ENCODE assay signal across 17 cellular contexts in genomic region chr7:88318196-88318595, GRCh38. TPM values are rescaled to one million over a fixed set of nuclear protein-coding genes. Genes with fewer than 3 reads are reported as not detected.
A peak's percentile ranks its signal among the peaks of the same experiment; 100 is the strongest.
DNase-seq lines count a peak whose midpoint lies in the region; ATAC-seq and TF ChIP-seq lines count a peak whose summit lies in the region.
"Had no signal": no experiment of that assay in that cellular context is flagged by ENCODE, and none has a peak within 500 bp of the region (broad histone marks: within the 10 kb centered on the region; RNA-seq: fewer than 3 reads in every experiment).

No MANE protein-coding gene starts in this region.

- DNase-seq in mammary epithelial cell, result peak; percentile 77
- DNase-seq in breast epithelium (ENCODE audit: low spot score in 2 of 2), result no peak
- peak; percentile 35 to 38 for DNase-seq in trophoblast cell
- no peak for DNase-seq in epidermal melanocyte (ENCODE audit: insufficient read length, low spot score)
- no peak for DNase-seq in activated CD4-positive, alpha-beta T cell treated with anti-CD3 and anti-CD28 coated beads, Interleukin-2, amount 10 ng/mL, durations not matched to agents 7 days and 5 days
- no peak for DNase-seq in NCI-H82 treated with DMSO at 0.1 percent for 48 hours (lab: John Stamatoyannopoulos, UW; ENCODE audit: unreplicated experiment)
- DNase-seq: Calu3; CD8-positive, alpha-beta T cell; DMS79 treated with DMSO at 0.1 percent for 48 hours; GF-D8; GOT3; H9 had no signal

- no peak overlapping the region for H2BK120ac ChIP-seq in trophoblast cell (ENCODE audit: insufficient read depth, low read length, poor library complexity)

- in situ Hi-C loops in mammary epithelial cell (cut with MboI; ENCODE audit: low sequenced_read_pairs in 2 of 2), result no loop called here

- no peak overlapping the region for H3K23ac ChIP-seq in trophoblast cell (ENCODE audit: low read length)

- peak overlapping the region; percentile 46 for H3K27ac ChIP-seq in mammary epithelial cell (ENCODE audit: insufficient read depth, low read depth, low read length)
- no peak overlapping the region for H3K27ac ChIP-seq in breast epithelium
- H3K27ac ChIP-seq in trophoblast cell (ENCODE audit: low read depth, low read length), result no peak overlapping the region
- H3K27ac ChIP-seq: 22Rv1, A549, BLaER1 had no signal

- H4K12ac ChIP-seq in trophoblast cell (ENCODE audit: low read depth, low read length), result no peak overlapping the region

- 26% methylated on average over 2 of the region's 2 CpGs for WGBS in mammary epithelial cell (ENCODE audit: low coverage, missing lambda C conversion rate)
- no CpG with 5 or more reads among the region's 2 CpGs for WGBS in trophoblast cell (ENCODE audit: extremely low coverage, insufficient coverage, insufficient read length)

- no peak for TF ChIP-seq CTCF in mammary epithelial cell (conservative IDR thresholded peaks at IDR 0.05 in 1 of 2, IDR thresholded peaks at IDR 0.05 in 1 of 2; ENCODE audit: extremely low read depth in 1 of 2, insufficient read depth in 1 of 2, low read depth in 1 of 2, low read length in 2 of 2)
- TF ChIP-seq CTCF in breast epithelium (IDR thresholded peaks at IDR 0.05), result no peak

- H3K9me3 Mint-ChIP-seq in activated CD4-positive, alpha-beta T cell treated with anti-CD3 and anti-CD28 coated beads, Interleukin-2, amount 10 ng/mL, durations not matched to agents 7 days and 5 days, result no peaks in the 10 kb centered on the region
- H3K9me3 Mint-ChIP-seq: CD8-positive, alpha-beta T cell; H9 had no signal

- no peak overlapping the region for H3K27ac Mint-ChIP-seq in activated CD4-positive, alpha-beta T cell treated with anti-CD3 and anti-CD28 coated beads, Interleukin-2, amount 10 ng/mL, durations not matched to agents 7 days and 5 days
- H3K27ac Mint-ChIP-seq: CD8-positive, alpha-beta T cell; H9 had no signal

- no peak overlapping the region for H4K91ac ChIP-seq in trophoblast cell (ENCODE audit: low read depth, low read length)

- no peak overlapping the region for H3K14ac ChIP-seq in trophoblast cell (ENCODE audit: low read length)

- no peaks in the 10 kb centered on the region for H3K79me1 ChIP-seq in trophoblast cell (ENCODE audit: low read length)

- dilution Hi-C loops in mammary epithelial cell (cut with HindIII; ENCODE audit: low sequenced_read_pairs), result no loop called here

- no peaks in the 10 kb centered on the region for H3K79me2 ChIP-seq in mammary epithelial cell (ENCODE audit: insufficient read depth, low read length)
- H3K79me2 ChIP-seq in trophoblast cell (ENCODE audit: control insufficient read depth, insufficient read depth, low read length, poor library complexity), result no peaks in the 10 kb centered on the region

- no TSS peak for BruUV-seq in mammary epithelial cell (replicated peaks; lab: Mats Ljungman, UMichigan)

- no peaks in the 10 kb centered on the region for H3K36me3 ChIP-seq in mammary epithelial cell (ENCODE audit: insufficient read depth, low read length)
- H3K36me3 ChIP-seq in breast epithelium, result no peaks in the 10 kb centered on the region
- H3K36me3 ChIP-seq in trophoblast cell (ENCODE audit: control insufficient read depth in 1 of 2, insufficient read depth in 2 of 2, low read length in 2 of 2), result no peaks in the 10 kb centered on the region
- H3K36me3 ChIP-seq: BLaER1 had no signal

- H3K4me1 Mint-ChIP-seq in activated CD4-positive, alpha-beta T cell treated with anti-CD3 and anti-CD28 coated beads, Interleukin-2, amount 10 ng/mL, durations not matched to agents 7 days and 5 days, result no peaks in the 10 kb centered on the region

- H3K18ac ChIP-seq in trophoblast cell (ENCODE audit: low read length), result no peak overlapping the region

- no peaks in the 10 kb centered on the region for H4K20me1 ChIP-seq in mammary epithelial cell (ENCODE audit: insufficient read depth, low read length)
- H4K20me1 ChIP-seq: BLaER1 had no signal

- intact Hi-C loops in mammary epithelial cell (cut with micrococcal nuclease) (loop anchor here (10.0 kb wide), 1 partner anchor 63 kb away; no protein-coding TSS in a partner anchor), breast epithelium (cut with DNase I; ENCODE audit: low total_unique reads) (no loop called here)

- TF ChIP-seq POLR2A in breast epithelium (IDR thresholded peaks at IDR 0.05), result no peak

- H3K27me3 Mint-ChIP-seq in activated CD4-positive, alpha-beta T cell treated with anti-CD3 and anti-CD28 coated beads, Interleukin-2, amount 10 ng/mL, durations not matched to agents 7 days and 5 days, result peaks cover 6% of the 10 kb centered on the region

- H4K8ac ChIP-seq in trophoblast cell (ENCODE audit: low read depth, low read length), result no peak overlapping the region

- no peak overlapping the region for H3K4me3 ChIP-seq in mammary epithelial cell (replicated peaks in 1 of 3; ENCODE audit: insufficient read depth in 1 of 3, low read depth in 2 of 3, low read length in 3 of 3)
- H3K4me3 ChIP-seq in breast epithelium, result no peak overlapping the region
- no peak overlapping the region for H3K4me3 ChIP-seq in trophoblast cell (ENCODE audit: low read depth, low read length)
- H3K4me3 ChIP-seq: A549, BLaER1 had no signal

- H3K4me2 ChIP-seq in mammary epithelial cell (ENCODE audit: insufficient read depth, low read depth, low read length) (peak overlapping the region; percentile 52), trophoblast cell (ENCODE audit: low read length) (no peak overlapping the region)
- H3K4me2 ChIP-seq: A549, BLaER1 had no signal

- H3K27me3 ChIP-seq in mammary epithelial cell (ENCODE audit: insufficient read depth, low read length) (no peaks in the 10 kb centered on the region), breast epithelium (no peaks in the 10 kb centered on the region), trophoblast cell (ENCODE audit: insufficient read depth, low read length) (no peaks in the 10 kb centered on the region)
- H3K27me3 ChIP-seq: BLaER1 had no signal

- H3K36me3 Mint-ChIP-seq in activated CD4-positive, alpha-beta T cell treated with anti-CD3 and anti-CD28 coated beads, Interleukin-2, amount 10 ng/mL, durations not matched to agents 7 days and 5 days (ENCODE audit: low read depth), result no peaks in the 10 kb centered on the region
- H3K36me3 Mint-ChIP-seq: CD8-positive, alpha-beta T cell had no signal

- H3K4me1 ChIP-seq in mammary epithelial cell (ENCODE audit: insufficient read depth, low read length) (peaks cover 19% of the 10 kb centered on the region), breast epithelium (no peaks in the 10 kb centered on the region), trophoblast cell (ENCODE audit: control insufficient read depth in 1 of 2, insufficient read depth in 2 of 2, low read length in 2 of 2) (no peaks in the 10 kb centered on the region)
- H3K4me1 ChIP-seq: A549, BLaER1 had no signal

- H2BK5ac ChIP-seq in trophoblast cell (ENCODE audit: low read depth, low read length, poor library complexity), result no peak overlapping the region

- ATAC-seq in esophagus mucosa, result peak; percentile 89
- ATAC-seq: A549; CD8-positive, alpha-beta T cell had no signal

- H2AK5ac ChIP-seq in trophoblast cell (ENCODE audit: low read length), result no peak overlapping the region

- H3K9ac ChIP-seq in mammary epithelial cell (ENCODE audit: insufficient read depth, low read length) (no peak overlapping the region), trophoblast cell (ENCODE audit: low read length) (no peak overlapping the region)
- H3K9ac ChIP-seq: BLaER1 had no signal

- H3K4ac ChIP-seq in trophoblast cell (ENCODE audit: low read depth, low read length), result no peak overlapping the region

- POLR2A ChIA-PET in activated CD4-positive, alpha-beta T cell treated with anti-CD3 and anti-CD28 coated beads, Interleukin-2, amount 10 ng/mL, durations not matched to agents 7 days and 5 days (lab: Charles Lee), result no interaction called here

- H3K4me3 Mint-ChIP-seq in activated CD4-positive, alpha-beta T cell treated with anti-CD3 and anti-CD28 coated beads, Interleukin-2, amount 10 ng/mL, durations not matched to agents 7 days and 5 days, result no peak overlapping the region
- H3K4me3 Mint-ChIP-seq: CD8-positive, alpha-beta T cell; H9 had no signal

- no peaks in the 10 kb centered on the region for H3K9me3 ChIP-seq in mammary epithelial cell (replicated peaks; ENCODE audit: insufficient read depth, low read length)
- no peaks in the 10 kb centered on the region for H3K9me3 ChIP-seq in breast epithelium
- no peaks in the 10 kb centered on the region for H3K9me3 ChIP-seq in trophoblast cell (ENCODE audit: insufficient read depth, low read depth, low read length)
- H3K9me3 ChIP-seq: A549, BLaER1 had no signal

- H2AFZ ChIP-seq in mammary epithelial cell (ENCODE audit: low read depth, low read length) (peak overlapping the region; percentile 55), trophoblast cell (ENCODE audit: insufficient read depth, low read length, poor library complexity) (no peak overlapping the region)

- H2BK12ac ChIP-seq in trophoblast cell (ENCODE audit: low read length), result no peak overlapping the region

- CTCF ChIA-PET in mammary epithelial cell (lab: Charles Lee; ENCODE audit: low non-redundant PET), result interaction anchor here (0.7 kb wide), 1 partner anchor 141 kb away, joined by 4 read pairs; no protein-coding TSS in a partner anchor
- CTCF ChIA-PET in activated CD4-positive, alpha-beta T cell treated with anti-CD3 and anti-CD28 coated beads, Interleukin-2, amount 10 ng/mL, durations not matched to agents 7 days and 5 days (lab: Charles Lee), result no interaction called here

RNA-seq across cellular contexts. Expression of gene STEAP4, which starts 11.5 kb away (rescaled TPM):
- total RNA-seq in mammary epithelial cell (under 1 TPM; 0.47 to 0.67 TPM), breast epithelium (100 to 1,000 TPM in 1 of 3 donors, 10 to 100 TPM in 2; 49.3 to 165 (median 73.1) TPM), esophagus mucosa (23.6 TPM)
- 0.01 TPM for polyA plus RNA-seq in mammary epithelial cell
- not detected for polyA minus RNA-seq in mammary epithelial cell
- 0.01 TPM in 1 of 2 replicates, not detected in the other for polyA plus RNA-seq in trophoblast cell (2013)
- total RNA-seq in activated CD4-positive, alpha-beta T cell treated with anti-CD3 and anti-CD28 coated beads, Interleukin-2, amount 10 ng/mL, durations not matched to agents 7 days and 5 days, result not detected
- total RNA-seq: CD8-positive, alpha-beta T cell; H9 had no signal
- polyA plus RNA-seq: A549, AG04450 had no signal

Comparison
In these comparisons a context has a peak if more than half of its experiments do, and no peak if none do; other contexts are left out.
1. DNase-seq: peak in mammary epithelial cell (single experiment) and trophoblast cell (2 of 2); none in breast epithelium (0 of 2), epidermal melanocyte (single experiment), activated CD4-positive, alpha-beta T cell treated with anti-CD3 and anti-CD28 coated beads, Interleukin-2, amount 10 ng/mL, durations not matched to agents 7 days and 5 days (single experiment) and NCI-H82 treated with DMSO at 0.1 percent for 48 hours (single experiment).
2. RNA of gene STEAP4, which starts 11.5 kb away (total RNA-seq): 49.3 to 165 TPM in breast epithelium and 23.6 TPM in esophagus mucosa (single experiment); 0.47 to 0.67 TPM in mammary epithelial cell and not detected in activated CD4-positive, alpha-beta T cell treated with anti-CD3 and anti-CD28 coated beads, Interleukin-2, amount 10 ng/mL, durations not matched to agents 7 days and 5 days; every median in the first group is over 10 times any median in the second.